Comparison of ENCODE assay signal across 1 cellular context in genomic region chr3:105867690-105868449, GRCh38.
A peak's percentile ranks its signal among the peaks of the same experiment; 100 is the strongest.
TF ChIP-seq lines count a peak whose summit lies in the region.

No MANE protein-coding gene starts in this region.

TF ChIP-seq in HEK293, 187 proteins besides CTCF, POLR2A, EP300 and RAD21 (continued from another document):
- TF ChIP-seq PRDM6 (tag by site-specific recombination; IDR thresholded peaks at IDR 0.05) (peak; percentile 55), ZNF19 (tag by site-specific recombination; IDR thresholded peaks at IDR 0.05; ENCODE audit: low read depth) (no peak), ZBTB26 (tag by site-specific recombination; optimal IDR thresholded peaks at IDR 0.05) (no peak), FEZF1 (tag by site-specific recombination; IDR thresholded peaks at IDR 0.05) (no peak), ZNF266 (tag by site-specific recombination; IDR thresholded peaks at IDR 0.05; ENCODE audit: low read depth) (no peak), ZSCAN18 (tag by site-specific recombination; IDR thresholded peaks at IDR 0.05) (no peak), ZNF626 (tag by site-specific recombination; IDR thresholded peaks at IDR 0.05) (no peak), ZNF157 (tag by site-specific recombination; IDR thresholded peaks at IDR 0.05) (no peak), ZNF791 (tag by site-specific recombination; IDR thresholded peaks at IDR 0.05) (no peak), GLIS2 (tag by site-specific recombination; IDR thresholded peaks at IDR 0.05) (no peak), ZNF777 (tag by site-specific recombination; IDR thresholded peaks at IDR 0.05; ENCODE audit: borderline replicate concordance) (no peak), ZNF518A (tag by site-specific recombination; conservative IDR thresholded peaks at IDR 0.05; ENCODE audit: low read depth) (no peak), RBAK (tag by site-specific recombination; IDR thresholded peaks at IDR 0.05) (no peak), ZNF280C (tag by site-specific recombination; IDR thresholded peaks at IDR 0.05) (no peak), ZFP37 (tag by site-specific recombination; IDR thresholded peaks at IDR 0.05) (no peak)
